ENCODE assay signal across 8 cellular contexts in the genomic region with DNA sequence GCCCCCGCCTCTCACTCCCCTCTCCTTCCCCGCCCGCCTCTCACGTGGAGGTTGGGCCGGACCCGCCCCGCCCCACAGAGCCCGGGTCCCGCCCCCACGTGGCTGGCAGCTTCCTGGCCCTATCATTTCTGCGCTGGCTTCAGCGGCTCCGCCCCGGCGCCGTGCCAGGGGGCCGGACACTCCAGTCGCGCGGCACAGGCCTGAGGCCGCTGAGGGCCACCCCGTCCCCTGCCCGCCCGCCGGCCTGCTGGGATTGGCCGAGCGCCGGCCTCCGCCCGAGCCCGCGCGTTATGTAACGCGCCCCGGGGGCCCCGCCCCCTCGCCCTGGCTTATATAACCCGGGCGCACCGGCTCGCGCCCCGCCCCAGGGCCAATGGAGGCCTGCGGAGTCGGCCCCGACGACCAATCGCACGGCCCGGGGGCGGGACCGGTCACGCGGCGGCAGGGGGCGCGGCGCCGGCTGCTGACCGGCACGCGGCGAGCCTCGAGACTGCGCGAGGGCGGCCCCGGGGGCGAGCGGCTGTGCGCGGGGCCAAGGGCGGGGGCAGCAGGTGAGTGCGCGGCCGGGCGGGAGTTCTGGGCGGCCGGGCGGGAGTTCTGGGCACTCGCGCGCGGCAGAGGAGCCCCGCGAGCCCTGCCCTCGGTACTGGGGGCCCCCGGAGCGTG. TPM values are rescaled to one million over a fixed set of nuclear protein-coding genes. Genes with fewer than 3 reads are reported as not detected.
DNase-seq lines count a peak whose midpoint lies in the region; ATAC-seq and TF ChIP-seq lines count a peak whose summit lies in the region.

A gene (plus strand): TSS at position 466 of the 666 bp plus-strand sequence. CDS start 587 bp downstream, outside the sequence.

- no peak for TF ChIP-seq CTCF in GM13977 (IDR thresholded peaks at IDR 0.05; ENCODE audit: extremely low read depth, insufficient read depth, missing control alignments)
- TF ChIP-seq CTCF in prostate gland (IDR thresholded peaks at IDR 0.05), result no peak
- no peak for TF ChIP-seq CTCF in upper lobe of right lung (IDR thresholded peaks at IDR 0.05)

- ATAC-seq in HG02798 (IDR thresholded peaks at IDR 0.05; ENCODE audit: poor library complexity, unreplicated experiment), result peak; percentile 94
- ATAC-seq in T-helper 17 cell, result peak; percentile 89
- ATAC-seq in left ventricle myocardium superior, result peak; percentile 93
- peak; percentile 94 for ATAC-seq in upper lobe of right lung

- DNase-seq in GM13977 (ENCODE audit: low spot score) (peak; percentile 98), NCI-H1436 (lab: John Stamatoyannopoulos, UW) (peak; percentile 94), T-helper 17 cell (peak; percentile 91 to 95 (median 93)), left ventricle myocardium superior (peak; percentile 99), prostate gland (ENCODE audit: low spot score) (peak; percentile 97), upper lobe of right lung (peak; percentile 99)

- peaks cover 5% of the 10 kb centered on the region for H3K36me3 Mint-ChIP-seq in T-helper 17 cell (ENCODE audit: low read depth)

- no peaks in the 10 kb centered on the region for H3K27me3 ChIP-seq in prostate gland (replicated peaks; ENCODE audit: insufficient read depth)
- H3K27me3 ChIP-seq in upper lobe of right lung, result no peaks in the 10 kb centered on the region

- H3K4me3 ChIP-seq in prostate gland (peak within 1 kb of the TSS; percentile 51 to 66), upper lobe of right lung (peak within 1 kb of the TSS; percentile 72)

- TF ChIP-seq POLR2A in prostate gland (IDR thresholded peaks at IDR 0.05), result peak; percentile 37

- H3K4me1 Mint-ChIP-seq in T-helper 17 cell, result peaks cover 34% of the 10 kb centered on the region

- 3% methylated on average over 51 of the region's 90 CpGs for WGBS in prostate gland

- no peaks in the 10 kb centered on the region for H3K27me3 Mint-ChIP-seq in T-helper 17 cell

- no peaks in the 10 kb centered on the region for H3K36me3 ChIP-seq in prostate gland
- H3K36me3 ChIP-seq in upper lobe of right lung, result peaks cover 46% of the 10 kb centered on the region

- in situ Hi-C loops in GM13977 (cut with MboI; ENCODE audit: low pct_unique_long_range_greater_than_20kb, low sequenced_read_pairs, unreplicated experiment), result no loop called here

- H3K27ac Mint-ChIP-seq in T-helper 17 cell, result peak within 1 kb of the TSS; percentile 81

- intact Hi-C loops in left ventricle myocardium superior (cut with micrococcal nuclease) (no loop called here), prostate gland (cut with DNase I) (no loop called here), upper lobe of right lung (cut with DNase I) (no loop called here)

- H3K27ac ChIP-seq in angular gyrus (ENCODE audit: low read depth, low read length) (peak within 1 kb of the TSS; percentile 93), prostate gland (peak within 1 kb of the TSS; percentile 91 to 94), upper lobe of right lung (peak within 1 kb of the TSS; percentile 91)

- H3K9me3 ChIP-seq in T-helper 17 cell (ENCODE audit: control insufficient read depth, low read length, poor library complexity, severe bottlenecking) (no peaks in the 10 kb centered on the region), prostate gland (no peaks in the 10 kb centered on the region), upper lobe of right lung (no peaks in the 10 kb centered on the region)

- H3K4me1 ChIP-seq in prostate gland (replicated peaks), result no peaks in the 10 kb centered on the region
- peaks cover 28% of the 10 kb centered on the region for H3K4me1 ChIP-seq in upper lobe of right lung

- peak within 1 kb of the TSS; percentile 83 for H3K4me3 Mint-ChIP-seq in T-helper 17 cell

RNA-seq across cellular contexts. Expression of the gene that starts here (rescaled TPM):
- total RNA-seq in T-helper 17 cell, result 10 to 100 TPM; 17.1 to 21.2 TPM
- total RNA-seq in left ventricle myocardium superior, result 20.4 TPM
- 10 to 100 TPM; 12.0 to 20.6 TPM for total RNA-seq in prostate gland
- 47.1 TPM for total RNA-seq in upper lobe of right lung

Comparison
In these comparisons a context has a peak if more than half of its experiments do, and no peak if none do; other contexts are left out.
1. Peak in every context shown above with its lines: DNase-seq, ATAC-seq, H3K4me3 ChIP-seq and H3K27ac ChIP-seq.